ENCODE assay signal across 10 cellular contexts in the genomic region with DNA sequence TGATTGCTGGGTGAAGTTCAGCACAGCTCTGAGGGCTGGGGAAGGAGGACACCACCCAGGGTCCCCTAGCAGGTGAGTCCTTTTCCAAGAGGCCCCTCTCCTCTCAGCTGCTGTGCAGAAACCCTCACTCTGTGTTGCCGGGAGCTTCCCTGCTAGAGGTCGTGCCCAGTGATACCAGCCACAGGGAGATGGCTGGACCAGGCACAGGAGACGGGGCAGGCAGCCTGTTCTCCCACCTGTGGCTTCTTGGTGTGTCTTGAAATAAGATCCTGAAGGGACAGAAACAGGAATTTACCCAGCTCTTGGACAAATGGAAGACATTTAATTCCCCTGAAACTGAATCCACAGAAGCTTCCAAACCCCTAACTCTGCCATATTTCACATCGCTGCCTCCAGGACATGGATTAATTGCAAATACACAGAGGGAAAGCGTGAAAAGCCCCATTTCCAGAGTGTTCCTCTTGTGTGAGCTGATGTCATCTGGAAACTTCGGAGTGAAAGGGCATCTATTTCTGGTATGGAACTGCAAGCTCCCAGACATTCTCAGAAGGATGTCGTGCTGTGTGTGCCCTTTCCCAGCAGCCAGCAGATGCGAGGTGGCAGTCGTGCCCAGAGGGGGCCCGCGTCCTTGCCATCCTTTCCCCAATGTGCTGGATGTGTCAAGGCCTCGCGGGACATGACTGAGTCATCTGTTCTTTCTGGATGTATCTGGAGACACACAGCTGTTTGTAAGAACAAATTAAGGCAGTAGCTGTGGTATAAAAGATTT.
DNase-seq lines count a peak whose midpoint lies in the region; ATAC-seq and TF ChIP-seq lines count a peak whose summit lies in the region.
"Had no signal": no experiment of that assay in that cellular context is flagged by ENCODE, and none has a peak within 500 bp of the region (broad histone marks: within the 10 kb centered on the region; RNA-seq: fewer than 3 reads in every experiment).

No MANE protein-coding gene starts in this region.

- peak; percentile 72 for DNase-seq in GM23248
- peak in 7 of 10 donors; percentile 19 to 75 (median 50) for DNase-seq in dorsolateral prefrontal cortex
- peak; percentile 39 for DNase-seq in lower lobe of right lung
- DNase-seq in spleen = peak; percentile 39
- no peak for DNase-seq in HCEC 1CT
- DNase-seq in natural killer cell treated with Interleukin-12 subunit alpha and Interleukin-12 subunit beta and Interleukin-15 and Interleukin-18, amount 100 ng/mL, for 72 hours (ENCODE audit: low spot score) = no peak
- no peak for DNase-seq in NCI-H2196 treated with DMSO at 0.1 percent for 48 hours (lab: John Stamatoyannopoulos, UW; ENCODE audit: unreplicated experiment)
- DNase-seq: activated CD4-positive, alpha-beta memory T cell treated with anti-CD3 and anti-CD28 coated beads, Interleukin-2, amount 10 ng/mL, durations not matched to agents 7 days and 5 days; Kasumi-1 had no signal

- no peak overlapping the region for H3K27ac Mint-ChIP-seq in natural killer cell treated with Interleukin-12 subunit alpha and Interleukin-12 subunit beta and Interleukin-15 and Interleukin-18, amount 100 ng/mL, for 72 hours
- H3K27ac Mint-ChIP-seq: activated CD4-positive, alpha-beta memory T cell treated with anti-CD3 and anti-CD28 coated beads, Interleukin-2, amount 10 ng/mL, durations not matched to agents 7 days and 5 days had no signal

- H3K4me3 Mint-ChIP-seq in natural killer cell treated with Interleukin-12 subunit alpha and Interleukin-12 subunit beta and Interleukin-15 and Interleukin-18, amount 100 ng/mL, for 72 hours = no peak overlapping the region
- H3K4me3 Mint-ChIP-seq: activated CD4-positive, alpha-beta memory T cell treated with anti-CD3 and anti-CD28 coated beads, Interleukin-2, amount 10 ng/mL, durations not matched to agents 7 days and 5 days had no signal

- no peaks in the 10 kb centered on the region for H3K4me1 Mint-ChIP-seq in natural killer cell treated with Interleukin-12 subunit alpha and Interleukin-12 subunit beta and Interleukin-15 and Interleukin-18, amount 100 ng/mL, for 72 hours (ENCODE audit: low read depth in 2 of 2)
- H3K4me1 Mint-ChIP-seq: activated CD4-positive, alpha-beta memory T cell treated with anti-CD3 and anti-CD28 coated beads, Interleukin-2, amount 10 ng/mL, durations not matched to agents 7 days and 5 days had no signal

- no peaks in the 10 kb centered on the region for H3K27me3 ChIP-seq in GM23248 (replicated peaks; ENCODE audit: insufficient read depth)
- no peaks in the 10 kb centered on the region for H3K27me3 ChIP-seq in dorsolateral prefrontal cortex
- no peaks in the 10 kb centered on the region for H3K27me3 ChIP-seq in lower lobe of right lung (ENCODE audit: low read depth)
- no peaks in the 10 kb centered on the region for H3K27me3 ChIP-seq in spleen (replicated peaks in 1 of 7)

- no peak overlapping the region for H3K9ac ChIP-seq in GM23248

- H3K36me3 ChIP-seq in GM23248 (ENCODE audit: low read depth) (no peaks in the 10 kb centered on the region), lower lobe of right lung (peaks cover 4% of the 10 kb centered on the region), spleen (peaks cover 0 to 23% (median 0%) of the 10 kb centered on the region in 6 donors)

- no peaks in the 10 kb centered on the region for H3F3A ChIP-seq in GM23248 (ENCODE audit: insufficient read depth)

- WGBS in GM23248 (ENCODE audit: low coverage in 1 of 2, low lambda C conversion rate in 2 of 2, missing lambda C conversion rate in 2 of 2), 2 experiments = 33 to 38% methylated on average over 13 of the region's 13 CpGs
- WGBS in spleen, 5 donors = 86 to 91% (median 87%) methylated on average over 13 of the region's 13 CpGs

- H3K27ac ChIP-seq in GM23248 (no peak overlapping the region), dorsolateral prefrontal cortex (peak overlapping the region in 48 of 59 donors; percentile 5 to 91 (median 72)), lower lobe of right lung (no peak overlapping the region), spleen (no peak overlapping the region)

- no peak overlapping the region for H3K4me2 ChIP-seq in GM23248 (ENCODE audit: unreplicated experiment)

- H3K36me3 Mint-ChIP-seq in natural killer cell treated with Interleukin-12 subunit alpha and Interleukin-12 subunit beta and Interleukin-15 and Interleukin-18, amount 100 ng/mL, for 72 hours = peaks cover 8% of the 10 kb centered on the region

- H4K20me1 ChIP-seq in GM23248 (ENCODE audit: insufficient read depth) = no peaks in the 10 kb centered on the region

- H3K9me3 ChIP-seq in GM23248 (ENCODE audit: low read depth) = no peaks in the 10 kb centered on the region
- no peaks in the 10 kb centered on the region for H3K9me3 ChIP-seq in lower lobe of right lung
- H3K9me3 ChIP-seq in spleen = peaks cover 0 to 11% (median 7%) of the 10 kb centered on the region in 8 donors

- ATAC-seq in lower lobe of right lung (no peak), HG02798 (IDR thresholded peaks at IDR 0.05; ENCODE audit: poor library complexity, unreplicated experiment) (no peak)
- no peak for ATAC-seq in natural killer cell treated with Interleukin-12 subunit alpha and Interleukin-12 subunit beta and Interleukin-15 and Interleukin-18, amount 100 ng/mL, for 72 hours

- H2AFZ ChIP-seq in GM23248 = no peak overlapping the region

- H3K4me1 ChIP-seq in GM23248 (ENCODE audit: insufficient read depth) (peaks cover 8% of the 10 kb centered on the region), lower lobe of right lung (peaks cover 10% of the 10 kb centered on the region), spleen (no peaks in the 10 kb centered on the region)

- no peak for TF ChIP-seq CTCF in dorsolateral prefrontal cortex (IDR thresholded peaks at IDR 0.05 in 54 of 56, conservative IDR thresholded peaks at IDR 0.05 in 2 of 56; ENCODE audit: low read depth in 1 of 56, partially characterized antibody in 56 of 56)
- TF ChIP-seq CTCF in lower lobe of right lung (IDR thresholded peaks at IDR 0.05) = no peak
- no peak for TF ChIP-seq CTCF in spleen (IDR thresholded peaks at IDR 0.05 in 8 of 11, conservative IDR thresholded peaks at IDR 0.05 in 3 of 11)

- H3K9me2 ChIP-seq in GM23248 (ENCODE audit: insufficient read depth) = no peaks in the 10 kb centered on the region

- intact Hi-C loops in dorsolateral prefrontal cortex (cut with DNase I) = no loop called here
- intact Hi-C loops in lower lobe of right lung (cut with DNase I) = no loop called here
- intact Hi-C loops in spleen (cut with DNase I; ENCODE audit: low total_unique reads) = no loop called here

- H3K79me2 ChIP-seq in GM23248 (ENCODE audit: insufficient read depth) = no peaks in the 10 kb centered on the region

- H3K27me3 Mint-ChIP-seq in natural killer cell treated with Interleukin-12 subunit alpha and Interleukin-12 subunit beta and Interleukin-15 and Interleukin-18, amount 100 ng/mL, for 72 hours = peaks cover 12 to 15% of the 10 kb centered on the region in 2 donors

- peaks cover 3% of the 10 kb centered on the region for H3K9me3 Mint-ChIP-seq in natural killer cell treated with Interleukin-12 subunit alpha and Interleukin-12 subunit beta and Interleukin-15 and Interleukin-18, amount 100 ng/mL, for 72 hours

- H3K4me3 ChIP-seq in GM23248 (no peak overlapping the region), dorsolateral prefrontal cortex (no peak overlapping the region), lower lobe of right lung (no peak overlapping the region), spleen (no peak overlapping the region)

- no peak for TF ChIP-seq POLR2A in spleen (IDR thresholded peaks at IDR 0.05)

- in situ Hi-C loops in GM23248 (cut with MboI) = no loop called here

Comparison
In these comparisons a context has a peak if more than half of its experiments do, and no peak if none do; other contexts are left out.
1. DNase-seq: peak in GM23248 (single experiment), dorsolateral prefrontal cortex (7 of 10), lower lobe of right lung (single experiment) and spleen (single experiment); none in HCEC 1CT (single experiment), natural killer cell treated with Interleukin-12 subunit alpha and Interleukin-12 subunit beta and Interleukin-15 and Interleukin-18, amount 100 ng/mL, for 72 hours (single experiment) and NCI-H2196 treated with DMSO at 0.1 percent for 48 hours (single experiment).
2. H3K27ac ChIP-seq: peak in dorsolateral prefrontal cortex (48 of 59); none in GM23248 (single experiment), lower lobe of right lung (single experiment) and spleen (0 of 8).